Comparison of ENCODE assay signal across 23 cellular contexts in genomic region chr1:174795806-174796205, GRCh38.
DNase-seq lines count a peak whose midpoint lies in the region; ATAC-seq and TF ChIP-seq lines count a peak whose summit lies in the region.
"Had no signal": no experiment of that assay in that cellular context is flagged by ENCODE, and none has a peak within 500 bp of the region (broad histone marks: within the 10 kb centered on the region; RNA-seq: fewer than 3 reads in every experiment).

No MANE protein-coding gene starts in this region.

- H3K4me3 Mint-ChIP-seq in CD4-positive, CD25-positive, alpha-beta regulatory T cell, result no peak overlapping the region
- no peak overlapping the region for H3K4me3 Mint-ChIP-seq in GM23338
- H3K4me3 Mint-ChIP-seq in stimulated activated memory B cell treated with anti-CD40 and anti-IgM and Interleukin-4, amounts not matched to agents 10 μg/mL and 1 μg/mL and 100 μg/mL, for 72 hours, result no peak overlapping the region
- H3K4me3 Mint-ChIP-seq: activated CD4-positive, alpha-beta T cell treated with anti-CD3 and anti-CD28 coated beads for 36 hours; activated naive CD4-positive, alpha-beta T cell treated with anti-CD3 and anti-CD28 coated beads, Interleukin-2, amount 10 ng/mL, durations not matched to agents 7 days and 5 days; activated T-cell treated with anti-CD3 and anti-CD28 coated beads, Interleukin-2, amount 50 U/mL, for 72 hours; nephron had no signal

- dilution Hi-C loops in mammary epithelial cell (cut with HindIII; ENCODE audit: low sequenced_read_pairs), result no loop called here

- H2AFZ ChIP-seq in mammary epithelial cell (ENCODE audit: low read depth, low read length), result no peak overlapping the region
- no peak overlapping the region for H2AFZ ChIP-seq in GM23338

- H3K9me3 Mint-ChIP-seq in CD4-positive, CD25-positive, alpha-beta regulatory T cell, result no peaks in the 10 kb centered on the region
- H3K9me3 Mint-ChIP-seq in GM23338, result no peaks in the 10 kb centered on the region
- H3K9me3 Mint-ChIP-seq in stimulated activated memory B cell treated with anti-CD40 and anti-IgM and Interleukin-4, amounts not matched to agents 10 μg/mL and 1 μg/mL and 100 μg/mL, for 72 hours, result no peaks in the 10 kb centered on the region
- H3K9me3 Mint-ChIP-seq: activated naive CD4-positive, alpha-beta T cell treated with anti-CD3 and anti-CD28 coated beads, Interleukin-2, amount 10 ng/mL, durations not matched to agents 7 days and 5 days; activated T-cell treated with anti-CD3 and anti-CD28 coated beads, Interleukin-2, amount 50 U/mL, for 72 hours; nephron had no signal

- no peak overlapping the region for H3K4me3 ChIP-seq in CD4-positive, CD25-positive, alpha-beta regulatory T cell (ENCODE audit: low read depth, low read length)
- H3K4me3 ChIP-seq in MG63 (no peak overlapping the region), mammary epithelial cell (replicated peaks in 1 of 3; ENCODE audit: insufficient read depth in 1 of 3, low read depth in 2 of 3, low read length in 3 of 3) (no peak overlapping the region), GM23338 (no peak overlapping the region)
- H3K4me3 ChIP-seq: GM12878, right lobe of liver, SJCRH30 had no signal

- no peaks in the 10 kb centered on the region for H4K20me1 ChIP-seq in mammary epithelial cell (ENCODE audit: insufficient read depth, low read length)
- H4K20me1 ChIP-seq in GM23338 (replicated peaks; ENCODE audit: insufficient read depth), result no peaks in the 10 kb centered on the region

- H3K9me3 ChIP-seq in CD4-positive, CD25-positive, alpha-beta regulatory T cell (ENCODE audit: control insufficient read depth in 2 of 2, low read length in 2 of 2), result no peaks in the 10 kb centered on the region
- H3K9me3 ChIP-seq in MG63, result no peaks in the 10 kb centered on the region
- no peaks in the 10 kb centered on the region for H3K9me3 ChIP-seq in mammary epithelial cell (replicated peaks; ENCODE audit: insufficient read depth, low read length)
- H3K9me3 ChIP-seq: right lobe of liver, SJCRH30 had no signal

- no peaks in the 10 kb centered on the region for H3K36me3 Mint-ChIP-seq in CD4-positive, CD25-positive, alpha-beta regulatory T cell
- no peaks in the 10 kb centered on the region for H3K36me3 Mint-ChIP-seq in GM23338 (ENCODE audit: low read depth)
- no peaks in the 10 kb centered on the region for H3K36me3 Mint-ChIP-seq in stimulated activated memory B cell treated with anti-CD40 and anti-IgM and Interleukin-4, amounts not matched to agents 10 μg/mL and 1 μg/mL and 100 μg/mL, for 72 hours
- H3K36me3 Mint-ChIP-seq: activated naive CD4-positive, alpha-beta T cell treated with anti-CD3 and anti-CD28 coated beads, Interleukin-2, amount 10 ng/mL, durations not matched to agents 7 days and 5 days had no signal

- H3K36me3 ChIP-seq in CD4-positive, CD25-positive, alpha-beta regulatory T cell (ENCODE audit: control insufficient read depth, insufficient read depth, low read length), result no peaks in the 10 kb centered on the region
- H3K36me3 ChIP-seq in MG63 (no peaks in the 10 kb centered on the region), mammary epithelial cell (ENCODE audit: insufficient read depth, low read length) (no peaks in the 10 kb centered on the region), GM23338 (ENCODE audit: insufficient read depth) (no peaks in the 10 kb centered on the region)
- H3K36me3 ChIP-seq: right lobe of liver, SJCRH30 had no signal

- in situ Hi-C loops in mammary epithelial cell (cut with MboI; ENCODE audit: low sequenced_read_pairs in 2 of 2), result no loop called here

- intact Hi-C loops in mammary epithelial cell (cut with micrococcal nuclease), result loop anchor here (5.0 kb wide), 1 partner anchor 76 kb away; no protein-coding TSS in a partner anchor

- H3K4me1 ChIP-seq in CD4-positive, CD25-positive, alpha-beta regulatory T cell (ENCODE audit: control insufficient read depth, insufficient read depth, low read length, poor library complexity, severe bottlenecking), result peaks cover 4% of the 10 kb centered on the region
- H3K4me1 ChIP-seq in mammary epithelial cell (ENCODE audit: insufficient read depth, low read length) (peaks cover 28% of the 10 kb centered on the region), GM23338 (ENCODE audit: insufficient read depth) (peaks cover 24% of the 10 kb centered on the region)

- no TSS peak for BruUV-seq in mammary epithelial cell (replicated peaks; lab: Mats Ljungman, UMichigan)

- H3K9me2 ChIP-seq in GM23338 (ENCODE audit: insufficient read depth), result no peaks in the 10 kb centered on the region

- CTCF ChIA-PET in mammary epithelial cell (lab: Charles Lee; ENCODE audit: low non-redundant PET), result no interaction called here

- ATAC-seq in CD4-positive, CD25-positive, alpha-beta regulatory T cell (ENCODE audit: low read depth in 2 of 2), result no peak
- ATAC-seq in GM19328 (IDR thresholded peaks at IDR 0.05; ENCODE audit: unreplicated experiment) (no peak), GM23338 (no peak)
- no peak for ATAC-seq in stimulated activated memory B cell treated with anti-CD40 and anti-IgM and Interleukin-4, amounts not matched to agents 10 μg/mL and 1 μg/mL and 100 μg/mL, for 72 hours
- ATAC-seq: activated CD4-positive, alpha-beta T cell treated with anti-CD3 and anti-CD28 coated beads for 36 hours; activated T-cell treated with anti-CD3 and anti-CD28 coated beads, Interleukin-2, amount 50 U/mL, for 72 hours; GM12878; right lobe of liver had no signal

- peaks cover 6% of the 10 kb centered on the region in 4 donors for H3K4me1 Mint-ChIP-seq in CD4-positive, CD25-positive, alpha-beta regulatory T cell
- peaks cover 17% of the 10 kb centered on the region; the same call in 2 of the 3 replicates for H3K4me1 Mint-ChIP-seq in GM23338
- peaks cover 5% of the 10 kb centered on the region for H3K4me1 Mint-ChIP-seq in stimulated activated memory B cell treated with anti-CD40 and anti-IgM and Interleukin-4, amounts not matched to agents 10 μg/mL and 1 μg/mL and 100 μg/mL, for 72 hours
- H3K4me1 Mint-ChIP-seq: nephron had no signal

- no peaks in the 10 kb centered on the region for H3F3A ChIP-seq in GM23338 (replicated peaks; ENCODE audit: low read depth)

- no peaks in the 10 kb centered on the region for H3K27me3 ChIP-seq in CD4-positive, CD25-positive, alpha-beta regulatory T cell (ENCODE audit: control insufficient read depth, insufficient read depth, low read length)
- H3K27me3 ChIP-seq in MG63 (no peaks in the 10 kb centered on the region), mammary epithelial cell (ENCODE audit: insufficient read depth, low read length) (no peaks in the 10 kb centered on the region), GM23338 (ENCODE audit: insufficient read depth) (no peaks in the 10 kb centered on the region)
- H3K27me3 ChIP-seq: right lobe of liver, SJCRH30 had no signal

- no peaks in the 10 kb centered on the region for H3K27me3 Mint-ChIP-seq in CD4-positive, CD25-positive, alpha-beta regulatory T cell
- no peaks in the 10 kb centered on the region for H3K27me3 Mint-ChIP-seq in GM23338 (ENCODE audit: insufficient read depth, low read depth, poor library complexity)
- H3K27me3 Mint-ChIP-seq in stimulated activated memory B cell treated with anti-CD40 and anti-IgM and Interleukin-4, amounts not matched to agents 10 μg/mL and 1 μg/mL and 100 μg/mL, for 72 hours, result no peaks in the 10 kb centered on the region
- H3K27me3 Mint-ChIP-seq: activated CD4-positive, alpha-beta T cell treated with anti-CD3 and anti-CD28 coated beads for 36 hours; activated naive CD4-positive, alpha-beta T cell treated with anti-CD3 and anti-CD28 coated beads, Interleukin-2, amount 10 ng/mL, durations not matched to agents 7 days and 5 days had no signal

- H3K4me2 ChIP-seq in mammary epithelial cell (ENCODE audit: insufficient read depth, low read depth, low read length) (no peak overlapping the region), GM23338 (no peak overlapping the region)

- no peak for DNase-seq in CD4-positive, CD25-positive, alpha-beta regulatory T cell
- DNase-seq in MG63, result peak; percentile 40
- peak; percentile 69 for DNase-seq in mammary epithelial cell
- peak; percentile 62 for DNase-seq in kidney glomerular epithelial cell (lab: John Stamatoyannopoulos, UW)
- no peak for DNase-seq in GM19240 (ENCODE audit: insufficient read length, low spot score)
- no peak for DNase-seq in GM23338 (ENCODE audit: low spot score)
- DNase-seq: activated CD4-positive, alpha-beta T cell treated with anti-CD3 and anti-CD28 coated beads for 36 hours; activated naive CD4-positive, alpha-beta T cell treated with anti-CD3 and anti-CD28 coated beads, Interleukin-2, amount 10 ng/mL, durations not matched to agents 7 days and 5 days; activated T-cell treated with anti-CD3 and anti-CD28 coated beads, Interleukin-2, amount 50 U/mL, for 72 hours; cerebellar nuclear complex; DMS53; glutamatergic neuron; midbrain; NCI-H1048; NCI-H2029 treated with DMSO at 0.1 percent for 48 hours; NCI-H446; right lobe of liver; SJCRH30; stimulated activated CD8-positive, alpha-beta memory T cell treated with anti-CD3 and anti-CD28 coated beads, Interleukin-4, amount 100 ng/mL, for 48 hours had no signal

- H3K27ac ChIP-seq in CD4-positive, CD25-positive, alpha-beta regulatory T cell (ENCODE audit: insufficient read depth, low read length, poor library complexity, severe bottlenecking), result no peak overlapping the region
- H3K27ac ChIP-seq in mammary epithelial cell (ENCODE audit: insufficient read depth, low read depth, low read length) (no peak overlapping the region), GM23338 (ENCODE audit: low read depth) (no peak overlapping the region)
- H3K27ac ChIP-seq: right lobe of liver had no signal

- H3K27ac Mint-ChIP-seq in CD4-positive, CD25-positive, alpha-beta regulatory T cell, result peak overlapping the region in 2 of 3 donors; percentile 50 to 52
- H3K27ac Mint-ChIP-seq in GM23338, result no peak overlapping the region
- H3K27ac Mint-ChIP-seq in stimulated activated memory B cell treated with anti-CD40 and anti-IgM and Interleukin-4, amounts not matched to agents 10 μg/mL and 1 μg/mL and 100 μg/mL, for 72 hours, result no peak overlapping the region
- H3K27ac Mint-ChIP-seq: activated CD4-positive, alpha-beta T cell treated with anti-CD3 and anti-CD28 coated beads for 36 hours; activated naive CD4-positive, alpha-beta T cell treated with anti-CD3 and anti-CD28 coated beads, Interleukin-2, amount 10 ng/mL, durations not matched to agents 7 days and 5 days; activated T-cell treated with anti-CD3 and anti-CD28 coated beads, Interleukin-2, amount 50 U/mL, for 72 hours had no signal

- H3K79me2 ChIP-seq in mammary epithelial cell (ENCODE audit: insufficient read depth, low read length), result no peaks in the 10 kb centered on the region
- no peaks in the 10 kb centered on the region for H3K79me2 ChIP-seq in GM23338 (replicated peaks; ENCODE audit: insufficient read depth)

- no peak for TF ChIP-seq CTCF in mammary epithelial cell (conservative IDR thresholded peaks at IDR 0.05 in 1 of 2, IDR thresholded peaks at IDR 0.05 in 1 of 2; ENCODE audit: extremely low read depth in 1 of 2, insufficient read depth in 1 of 2, low read depth in 1 of 2, low read length in 2 of 2)
- no peak for TF ChIP-seq CTCF in GM23338 (conservative IDR thresholded peaks at IDR 0.05; ENCODE audit: low read depth in 2 of 2)

- 60% methylated on average over 2 of the region's 2 CpGs for WGBS in mammary epithelial cell (ENCODE audit: low coverage, missing lambda C conversion rate)

- no peak overlapping the region for H3K9ac ChIP-seq in mammary epithelial cell (ENCODE audit: insufficient read depth, low read length)

TF ChIP-seq in GM23338, 12 proteins besides CTCF, POLR2A, EP300 and RAD21 (continues in another document):
- no peak for TF ChIP-seq EZH2 (IDR thresholded peaks at IDR 0.05; ENCODE audit: low read depth, unreplicated experiment)

Comparison
In these comparisons a context has a peak if more than half of its experiments do, and no peak if none do; other contexts are left out.
1. DNase-seq: peak in MG63 (single experiment), mammary epithelial cell (single experiment) and kidney glomerular epithelial cell (single experiment); none in CD4-positive, CD25-positive, alpha-beta regulatory T cell (0 of 3), GM19240 (single experiment) and GM23338 (single experiment).
2. H3K27ac Mint-ChIP-seq: peak in CD4-positive, CD25-positive, alpha-beta regulatory T cell (2 of 3); none in GM23338 (single experiment) and stimulated activated memory B cell treated with anti-CD40 and anti-IgM and Interleukin-4, amounts not matched to agents 10 μg/mL and 1 μg/mL and 100 μg/mL, for 72 hours (single experiment).